Comparison of ENCODE assay signal across 7 cellular contexts in genomic region chr20:12925214-12925755, GRCh38.
DNase-seq lines count a peak whose midpoint lies in the region; ATAC-seq and TF ChIP-seq lines count a peak whose summit lies in the region.

No MANE protein-coding gene starts in this region.

- H3K4me3 ChIP-seq in adrenal gland, result no peak overlapping the region

- intact Hi-C loops in adrenal gland (cut with DNase I) (loop anchor here (5.0 to 10.0 kb wide), 2 partner anchors 42 to 180 kb away; no protein-coding TSS in a partner anchor), left ventricle myocardium superior (cut with micrococcal nuclease) (no loop called here)

- no peak for TF ChIP-seq POLR2A in adrenal gland (IDR thresholded peaks at IDR 0.05)

- H3K27me3 ChIP-seq in adrenal gland, result no peaks in the 10 kb centered on the region

- H3K4me1 ChIP-seq in adrenal gland (replicated peaks in 1 of 2), result no peaks in the 10 kb centered on the region

- no peak overlapping the region for H3K27ac ChIP-seq in adrenal gland

- WGBS in adrenal gland, 4 donors, result 31 to 36% (median 34%) methylated on average over 6 to 7 of the region's 7 CpGs

- H3K9me3 ChIP-seq in adrenal gland (replicated peaks in 1 of 3), result no peaks in the 10 kb centered on the region

- DNase-seq in GF-D8 (lab: John Stamatoyannopoulos, UW), result peak; percentile 3
- DNase-seq in NCI-H69 (lab: John Stamatoyannopoulos, UW), result peak; percentile 91
- peak; percentile 36 to 75 (median 55) for DNase-seq in adrenal gland
- peak; percentile 32 for DNase-seq in left ventricle myocardium superior
- peak; percentile 87 for DNase-seq in retina

- peak; percentile 97 for ATAC-seq in GM21423 (IDR thresholded peaks at IDR 0.05; ENCODE audit: unreplicated experiment)
- peak; percentile 95 for ATAC-seq in HG03565 (IDR thresholded peaks at IDR 0.05; ENCODE audit: unreplicated experiment)
- peak; percentile 95 for ATAC-seq in left ventricle myocardium superior

- H3K36me3 ChIP-seq in adrenal gland (replicated peaks in 1 of 2), result no peaks in the 10 kb centered on the region

- peak; percentile 78 to 91 (median 88) for TF ChIP-seq CTCF in adrenal gland (IDR thresholded peaks at IDR 0.05)

Comparison
In these comparisons a context has a peak if more than half of its experiments do, and no peak if none do; other contexts are left out.
1. DNase-seq: peak in every context shown above with its lines; median percentile 91 in NCI-H69; 87 in retina; 55 in adrenal gland; 32 in left ventricle myocardium superior; 3 in GF-D8.